ENCODE assay signal across 30 cellular contexts in genomic region chr4:7282094-7282370, GRCh38.
DNase-seq lines count a peak whose midpoint lies in the region; TF ChIP-seq lines count a peak whose summit lies in the region.
"Had no signal": no experiment of that assay in that cellular context is flagged by ENCODE, and none has a peak within 500 bp of the region (broad histone marks: within the 10 kb centered on the region; RNA-seq: fewer than 3 reads in every experiment).

No MANE protein-coding gene starts in this region.

- H2AFZ ChIP-seq in SK-N-SH (ENCODE audit: low read depth) = no peak overlapping the region
- H2AFZ ChIP-seq: GM23248, parathyroid adenoma had no signal

- H3K27ac ChIP-seq in BLaER1 (no peak overlapping the region), SK-N-SH (ENCODE audit: low read depth in 2 of 2, low read length in 1 of 2) (no peak overlapping the region; a peak in 1 of 4 replicates)
- H3K27ac ChIP-seq: C4-2B, coronary artery, GM23248, parathyroid adenoma had no signal

- peak in 1 of 2 experiments; percentile 60; a peak in 1 of 4 replicates for TF ChIP-seq EP300 in SK-N-SH (IDR thresholded peaks at IDR 0.05; ENCODE audit: borderline replicate concordance in 1 of 2, low read depth in 1 of 2, low read length in 1 of 2)

- H3K36me3 ChIP-seq in BLaER1 (no peaks in the 10 kb centered on the region), SK-N-SH (replicated peaks in 1 of 2; ENCODE audit: control insufficient read depth in 1 of 2, insufficient read depth in 2 of 2, low read length in 1 of 2) (no peaks in the 10 kb centered on the region)

- WGBS in SK-N-SH (ENCODE audit: low lambda C conversion rate) = 23% methylated on average over 5 of the region's 5 CpGs

- no peaks in the 10 kb centered on the region for H3K9me3 Mint-ChIP-seq in osteocyte (ENCODE audit: unreplicated experiment)
- H3K9me3 Mint-ChIP-seq in activated CD4-positive, alpha-beta memory T cell treated with anti-CD3 and anti-CD28 coated beads, Interleukin-2, amount 10 ng/mL, durations not matched to agents 7 days and 5 days = no peaks in the 10 kb centered on the region
- H3K9me3 Mint-ChIP-seq: activated B cell treated with CpG ODN at 0.5 μM for 24 hours; activated CD4-positive, alpha-beta T cell treated with anti-CD3 and anti-CD28 coated beads, Interleukin-2, amount 10 ng/mL, durations not matched to agents 7 days and 5 days; activated naive CD8-positive, alpha-beta T cell treated with anti-CD3 and anti-CD28 coated beads for 36 hours; activated T-cell treated with anti-CD3 and anti-CD28 coated beads, Interleukin-2, amount 50 U/mL, for 24 hours; mesothelial cell of epicardium; type B pancreatic cell had no signal

- H3K9me3 ChIP-seq in BLaER1 (no peaks in the 10 kb centered on the region), SK-N-SH (no peaks in the 10 kb centered on the region)

- H3K27me3 ChIP-seq in BLaER1 = no peaks in the 10 kb centered on the region
- H3K27me3 ChIP-seq in SK-N-SH (ENCODE audit: insufficient read depth) = no peaks in the 10 kb centered on the region

- H3K9me2 ChIP-seq in SK-N-SH = no peaks in the 10 kb centered on the region

- no peak overlapping the region for H3K4me3 Mint-ChIP-seq in osteocyte (ENCODE audit: unreplicated experiment)
- H3K4me3 Mint-ChIP-seq in activated CD4-positive, alpha-beta memory T cell treated with anti-CD3 and anti-CD28 coated beads, Interleukin-2, amount 10 ng/mL, durations not matched to agents 7 days and 5 days = no peak overlapping the region
- H3K4me3 Mint-ChIP-seq: activated B cell treated with CpG ODN at 0.5 μM for 24 hours; activated CD4-positive, alpha-beta T cell treated with anti-CD3 and anti-CD28 coated beads, Interleukin-2, amount 10 ng/mL, durations not matched to agents 7 days and 5 days; activated naive CD8-positive, alpha-beta T cell treated with anti-CD3 and anti-CD28 coated beads for 36 hours; activated T-cell treated with anti-CD3 and anti-CD28 coated beads, Interleukin-2, amount 50 U/mL, for 24 hours; mesothelial cell of epicardium; naive thymus-derived CD4-positive, alpha-beta T cell; stimulated activated naive B cell treated with anti-CD40 and anti-IgM and Interleukin-4, amounts not matched to agents 10 μg/mL and 1 μg/mL and 100 μg/mL, for 72 hours; type B pancreatic cell had no signal

- H3K4me3 ChIP-seq in BLaER1 (no peak overlapping the region), SK-N-SH (ENCODE audit: low read depth in 2 of 2, low read length in 1 of 2) (no peak overlapping the region)
- H3K4me3 ChIP-seq: coronary artery, GM23248 had no signal

- no peak for TF ChIP-seq RAD21 in SK-N-SH (IDR thresholded peaks at IDR 0.05; ENCODE audit: low read length)

- TF ChIP-seq CTCF in SK-N-SH (IDR thresholded peaks at IDR 0.05) (no peak), osteocyte (IDR thresholded peaks at IDR 0.05) (no peak)

- H3K9ac ChIP-seq in BLaER1 (no peak overlapping the region), SK-N-SH (no peak overlapping the region)
- H3K9ac ChIP-seq: GM23248, parathyroid adenoma had no signal

- no peaks in the 10 kb centered on the region for H3K79me2 ChIP-seq in SK-N-SH (ENCODE audit: insufficient read depth)
- H3K79me2 ChIP-seq: parathyroid adenoma had no signal

- H3K27me3 Mint-ChIP-seq in osteocyte (ENCODE audit: unreplicated experiment) = peaks cover 32% of the 10 kb centered on the region
- peaks cover 4% of the 10 kb centered on the region for H3K27me3 Mint-ChIP-seq in activated CD4-positive, alpha-beta memory T cell treated with anti-CD3 and anti-CD28 coated beads, Interleukin-2, amount 10 ng/mL, durations not matched to agents 7 days and 5 days

- H3K36me3 Mint-ChIP-seq in osteocyte (ENCODE audit: unreplicated experiment) = no peaks in the 10 kb centered on the region
- H3K36me3 Mint-ChIP-seq in activated CD4-positive, alpha-beta memory T cell treated with anti-CD3 and anti-CD28 coated beads, Interleukin-2, amount 10 ng/mL, durations not matched to agents 7 days and 5 days (ENCODE audit: low read depth) = no peaks in the 10 kb centered on the region
- H3K36me3 Mint-ChIP-seq: activated naive CD8-positive, alpha-beta T cell treated with anti-CD3 and anti-CD28 coated beads for 36 hours; mesothelial cell of epicardium; stimulated activated naive B cell treated with anti-CD40 and anti-IgM and Interleukin-4, amounts not matched to agents 10 μg/mL and 1 μg/mL and 100 μg/mL, for 72 hours; type B pancreatic cell had no signal

- H3K4me1 ChIP-seq in BLaER1 = peaks cover 39% of the 10 kb centered on the region
- peaks cover 0 to 21% of the 10 kb centered on the region in 2 experiments; a peak in 1 of 4 replicates for H3K4me1 ChIP-seq in SK-N-SH (ENCODE audit: control insufficient read depth in 1 of 2, insufficient read depth in 2 of 2, low read depth in 1 of 2, low read length in 1 of 2)
- H3K4me1 ChIP-seq: parathyroid adenoma had no signal

- no peaks in the 10 kb centered on the region for H3F3A ChIP-seq in SK-N-SH (replicated peaks; ENCODE audit: insufficient read depth)

- DNase-seq in M059J (ENCODE audit: low read depth) (peak; percentile 20), SK-N-SH (peak; percentile 90), islet precursor cell (peak; percentile 90), osteocyte (ENCODE audit: extremely low spot score, unreplicated experiment) (no peak), activated T-cell treated with anti-CD3 and anti-CD28 coated beads for 4 hours (no peak), ureter (ENCODE audit: low spot score) (no peak)
- no peak for DNase-seq in activated CD4-positive, alpha-beta memory T cell treated with anti-CD3 and anti-CD28 coated beads, Interleukin-2, amount 10 ng/mL, durations not matched to agents 7 days and 5 days
- DNase-seq: activated B cell treated with CpG ODN at 0.5 μM for 24 hours; activated CD4-positive, alpha-beta T cell treated with anti-CD3 and anti-CD28 coated beads, Interleukin-2, amount 10 ng/mL, durations not matched to agents 7 days and 5 days; activated effector memory CD4-positive, alpha-beta T cell treated with anti-CD3 and anti-CD28 coated beads, Interleukin-2, amount 50 U/mL, for 16 hours; activated naive CD8-positive, alpha-beta T cell treated with anti-CD3 and anti-CD28 coated beads for 36 hours; activated T-cell treated with anti-CD3 and anti-CD28 coated beads, Interleukin-2, amount 50 U/mL, for 24 hours; aorta; caudate nucleus; COR-L47; DND-41; effector CD8-positive, alpha-beta T cell; erythroblast; GM23248; head of caudate nucleus; naive thymus-derived CD4-positive, alpha-beta T cell; NCI-H1048; stimulated activated naive B cell treated with anti-CD40 and anti-IgM and Interleukin-4, amounts not matched to agents 10 μg/mL and 1 μg/mL and 100 μg/mL, for 72 hours; substantia nigra had no signal

- H4K20me1 ChIP-seq in BLaER1 (peaks cover 2% of the 10 kb centered on the region; the same call in 1 of the 2 replicates), SK-N-SH (ENCODE audit: insufficient read depth) (no peaks in the 10 kb centered on the region)

- POLR2A ChIA-PET in SK-N-SH (lab: Yijun Ruan, JAX) = no interaction called here
- POLR2A ChIA-PET in activated CD4-positive, alpha-beta memory T cell treated with anti-CD3 and anti-CD28 coated beads, Interleukin-2, amount 10 ng/mL, durations not matched to agents 7 days and 5 days (lab: Charles Lee) = no interaction called here

- H3K4me1 Mint-ChIP-seq in osteocyte (ENCODE audit: unreplicated experiment) = peaks cover 4% of the 10 kb centered on the region
- H3K4me1 Mint-ChIP-seq in activated CD4-positive, alpha-beta memory T cell treated with anti-CD3 and anti-CD28 coated beads, Interleukin-2, amount 10 ng/mL, durations not matched to agents 7 days and 5 days = no peaks in the 10 kb centered on the region
- H3K4me1 Mint-ChIP-seq: activated B cell treated with CpG ODN at 0.5 μM for 24 hours; activated CD4-positive, alpha-beta T cell treated with anti-CD3 and anti-CD28 coated beads, Interleukin-2, amount 10 ng/mL, durations not matched to agents 7 days and 5 days; activated naive CD8-positive, alpha-beta T cell treated with anti-CD3 and anti-CD28 coated beads for 36 hours; stimulated activated naive B cell treated with anti-CD40 and anti-IgM and Interleukin-4, amounts not matched to agents 10 μg/mL and 1 μg/mL and 100 μg/mL, for 72 hours had no signal

- CTCF ChIA-PET in SK-N-SH (lab: Yijun Ruan, JAX) = interaction anchor here (1.0 to 7.0 kb wide), 2 partner anchors 14 to 90 kb away, joined by 3 to 49 read pairs; partner anchors contain the start of gene SORCS2
- CTCF ChIA-PET in activated CD4-positive, alpha-beta memory T cell treated with anti-CD3 and anti-CD28 coated beads, Interleukin-2, amount 10 ng/mL, durations not matched to agents 7 days and 5 days (lab: Charles Lee) = no interaction called here

- H3K4me2 ChIP-seq in BLaER1 = peak overlapping the region; percentile 55
- H3K4me2 ChIP-seq in SK-N-SH = no peak overlapping the region

- no peak overlapping the region for H3K27ac Mint-ChIP-seq in osteocyte (ENCODE audit: unreplicated experiment)
- H3K27ac Mint-ChIP-seq in activated CD4-positive, alpha-beta memory T cell treated with anti-CD3 and anti-CD28 coated beads, Interleukin-2, amount 10 ng/mL, durations not matched to agents 7 days and 5 days = no peak overlapping the region
- H3K27ac Mint-ChIP-seq: activated B cell treated with CpG ODN at 0.5 μM for 24 hours; activated CD4-positive, alpha-beta T cell treated with anti-CD3 and anti-CD28 coated beads, Interleukin-2, amount 10 ng/mL, durations not matched to agents 7 days and 5 days; activated naive CD8-positive, alpha-beta T cell treated with anti-CD3 and anti-CD28 coated beads for 36 hours; activated T-cell treated with anti-CD3 and anti-CD28 coated beads, Interleukin-2, amount 50 U/mL, for 24 hours; mesothelial cell of epicardium; naive thymus-derived CD4-positive, alpha-beta T cell; stimulated activated naive B cell treated with anti-CD40 and anti-IgM and Interleukin-4, amounts not matched to agents 10 μg/mL and 1 μg/mL and 100 μg/mL, for 72 hours; type B pancreatic cell had no signal

TF ChIP-seq in SK-N-SH, 30 proteins besides CTCF, POLR2A, EP300 and RAD21 (continues in another document):
- no peak for TF ChIP-seq PBX3 (IDR thresholded peaks at IDR 0.05)
- no peak for TF ChIP-seq MXI1 (IDR thresholded peaks at IDR 0.05; ENCODE audit: low read depth, low read length)
- peak; percentile 28; the same call in 1 of the 2 replicates for TF ChIP-seq RCOR1 (IDR thresholded peaks at IDR 0.05; ENCODE audit: low read length)
- peak; percentile 52; the same call in 1 of the 2 replicates for TF ChIP-seq FOXJ3 (CRISPR knock-in tag; IDR thresholded peaks at IDR 0.05)
- no peak for TF ChIP-seq POLR2AphosphoS5 (IDR thresholded peaks at IDR 0.05; ENCODE audit: low read depth, low read length)
- peak; percentile 96 for TF ChIP-seq GATA2 (CRISPR knock-in tag; IDR thresholded peaks at IDR 0.05)

Comparison
In these comparisons a context has a peak if more than half of its experiments do, and no peak if none do; other contexts are left out.
1. DNase-seq: peak in M059J (single experiment), SK-N-SH (single experiment) and islet precursor cell (single experiment); none in osteocyte (single experiment), activated T-cell treated with anti-CD3 and anti-CD28 coated beads for 4 hours (single experiment), ureter (single experiment) and activated CD4-positive, alpha-beta memory T cell treated with anti-CD3 and anti-CD28 coated beads, Interleukin-2, amount 10 ng/mL, durations not matched to agents 7 days and 5 days (single experiment).